ENCODE assay signal across 26 cellular contexts in the genomic region with DNA sequence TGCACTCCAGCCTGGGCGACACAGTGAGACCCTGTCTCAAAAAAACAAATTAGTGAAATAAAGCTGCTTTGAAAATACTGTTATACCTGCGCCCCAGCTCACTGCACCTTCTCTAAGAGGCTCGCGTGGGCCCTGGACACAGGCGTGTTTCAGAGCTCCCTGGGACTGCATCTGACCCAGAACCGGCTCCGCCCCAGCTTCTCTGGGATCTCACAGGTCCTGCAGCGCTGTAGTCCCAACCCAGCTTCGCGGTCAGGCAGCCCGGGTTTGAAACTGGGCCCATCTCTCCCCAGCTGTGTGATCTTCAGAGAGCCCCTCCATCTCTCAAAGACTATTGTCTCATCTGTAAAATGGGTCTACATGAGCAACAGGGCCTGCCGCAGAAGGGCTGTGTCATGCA. TPM values are rescaled to one million over a fixed set of nuclear protein-coding genes. Genes with fewer than 3 reads are reported as not detected.
"Had no signal": no experiment of that assay in that cellular context is flagged by ENCODE, and none has a peak within 500 bp of the region (broad histone marks: within the 10 kb centered on the region; RNA-seq: fewer than 3 reads in every experiment).

No MANE protein-coding gene starts in this region.

- ATAC-seq: activated CD4-positive, alpha-beta T cell treated with anti-CD3 and anti-CD28 coated beads for 36 hours; activated CD8-positive, alpha-beta T cell treated with anti-CD3 and anti-CD28 coated beads for 36 hours; body of pancreas; Panc1; Right ventricle myocardium inferior; T-cell had no signal

- DNase-seq: activated CD4-positive, alpha-beta T cell treated with anti-CD3 and anti-CD28 coated beads for 36 hours; activated CD8-positive, alpha-beta T cell treated with anti-CD3 and anti-CD28 coated beads for 36 hours; activated effector memory CD4-positive, alpha-beta T cell treated with Interleukin-2 at 50 U/mL for 16 hours; activated naive CD4-positive, alpha-beta T cell; activated T-cell treated with anti-CD3 and anti-CD28 coated beads, Interleukin-2, amount 50 U/mL, for 24 hours; body of pancreas; MM.1S; NCI-H1105; NCI-H1436; NCI-H1694 treated with DMSO at 0.1 percent for 48 hours; NCI-H2029 treated with DMSO at 0.1 percent for 48 hours; NCI-H510A treated with DMSO at 0.1 percent for 48 hours; NCI-H69; NK-92 treated with Interleukin-12 subunit alpha and Interleukin-12 subunit beta, amount 100 ng/mL, for 24 hours; OCI-M1; T-helper 2 cell; T1000 had no signal

- H3K27ac Mint-ChIP-seq: activated CD4-positive, alpha-beta T cell treated with anti-CD3 and anti-CD28 coated beads for 36 hours; activated CD8-positive, alpha-beta T cell treated with anti-CD3 and anti-CD28 coated beads for 36 hours; activated naive CD4-positive, alpha-beta T cell treated with anti-CD3 and anti-CD28 coated beads, Interleukin-2, amount 50 U/mL, for 24 hours; activated T-cell treated with anti-CD3 and anti-CD28 coated beads, Interleukin-2, amount 50 U/mL, for 24 hours; activated T-helper 1 cell treated with anti-CD3 and anti-CD28 coated beads, Interleukin-12 subunit alpha, Interleukin-12 subunit beta, Interleukin-2, Interleukin-4 antibody, amounts not matched to agents 30 ng/mL and 10 ng/mL and 1 ng/mL, durations not matched to agents 14 hours and 24 hours and 36 hours; T-cell had no signal

- H3K36me3 Mint-ChIP-seq: activated naive CD4-positive, alpha-beta T cell treated with anti-CD3 and anti-CD28 coated beads, Interleukin-2, amount 50 U/mL, for 24 hours; T-cell had no signal

- H3K4me1 ChIP-seq: ascending aorta, body of pancreas had no signal

- H3K9me3 ChIP-seq: ascending aorta, body of pancreas had no signal

- H3K36me3 ChIP-seq: ascending aorta had no signal

- H3K27me3 ChIP-seq: ascending aorta, body of pancreas had no signal

- H3K27ac ChIP-seq: ascending aorta, body of pancreas, SK-N-MC, VCaP had no signal

- H3K9me3 Mint-ChIP-seq: activated CD8-positive, alpha-beta T cell treated with anti-CD3 and anti-CD28 coated beads for 36 hours; activated naive CD4-positive, alpha-beta T cell treated with anti-CD3 and anti-CD28 coated beads, Interleukin-2, amount 50 U/mL, for 24 hours; activated T-cell treated with anti-CD3 and anti-CD28 coated beads, Interleukin-2, amount 50 U/mL, for 24 hours; activated T-helper 1 cell treated with anti-CD3 and anti-CD28 coated beads, Interleukin-12 subunit alpha, Interleukin-12 subunit beta, Interleukin-2, Interleukin-4 antibody, amounts not matched to agents 30 ng/mL and 10 ng/mL and 1 ng/mL, durations not matched to agents 14 hours and 24 hours and 36 hours; T-cell had no signal

- H3K4me1 Mint-ChIP-seq: activated CD4-positive, alpha-beta T cell treated with anti-CD3 and anti-CD28 coated beads for 36 hours had no signal

- H3K4me3 ChIP-seq: ascending aorta, body of pancreas, SK-N-MC had no signal

- H3K4me3 Mint-ChIP-seq: activated CD4-positive, alpha-beta T cell treated with anti-CD3 and anti-CD28 coated beads for 36 hours; activated CD8-positive, alpha-beta T cell treated with anti-CD3 and anti-CD28 coated beads for 36 hours; activated naive CD4-positive, alpha-beta T cell treated with anti-CD3 and anti-CD28 coated beads, Interleukin-2, amount 50 U/mL, for 24 hours; activated T-cell treated with anti-CD3 and anti-CD28 coated beads, Interleukin-2, amount 50 U/mL, for 24 hours; activated T-helper 1 cell treated with anti-CD3 and anti-CD28 coated beads, Interleukin-12 subunit alpha, Interleukin-12 subunit beta, Interleukin-2, Interleukin-4 antibody, amounts not matched to agents 30 ng/mL and 10 ng/mL and 1 ng/mL, durations not matched to agents 14 hours and 24 hours and 36 hours; T-cell had no signal

RNA-seq across cellular contexts. Expression of gene RIMBP2, which starts 7.5 kb away (rescaled TPM):
- total RNA-seq: activated CD4-positive, alpha-beta T cell treated with anti-CD3 and anti-CD28 coated beads for 36 hours; activated CD8-positive, alpha-beta T cell treated with anti-CD3 and anti-CD28 coated beads for 36 hours; activated T-helper 1 cell treated with anti-CD3 and anti-CD28 coated beads, Interleukin-12 subunit alpha, Interleukin-12 subunit beta, Interleukin-2, Interleukin-4 antibody, amounts not matched to agents 30 ng/mL and 10 ng/mL and 1 ng/mL, durations not matched to agents 14 hours and 24 hours and 36 hours; ascending aorta; bronchial epithelial cell; Right ventricle myocardium inferior had no signal
